ENCODE assay signal across 1 cellular context in genomic region chr1:42952353-42953001, GRCh38.
A peak's percentile ranks its signal among the peaks of the same experiment; 100 is the strongest.
TF ChIP-seq lines count a peak whose summit lies in the region.

No MANE protein-coding gene starts in this region.

TF ChIP-seq in K562, 482 proteins besides CTCF, POLR2A, EP300 and RAD21 (continued from another document and continues in another):
- no peak for TF ChIP-seq ZBTB2 (IDR thresholded peaks at IDR 0.05)
- no peak for TF ChIP-seq TCF7L2 (IDR thresholded peaks at IDR 0.05; ENCODE audit: low read depth, low read length)
- no peak for TF ChIP-seq NR3C1 (CRISPR knock-in tag; IDR thresholded peaks at IDR 0.05)
- TF ChIP-seq NR0B1 (IDR thresholded peaks at IDR 0.05; ENCODE audit: partially characterized antibody) = no peak
- TF ChIP-seq GMEB1 (CRISPR knock-in tag; IDR thresholded peaks at IDR 0.05) = no peak
- TF ChIP-seq ZC3H8 (IDR thresholded peaks at IDR 0.05) = no peak
- no peak for TF ChIP-seq MCM3 (IDR thresholded peaks at IDR 0.05)
- peak; percentile 72 for TF ChIP-seq NFIC (IDR thresholded peaks at IDR 0.05)
- TF ChIP-seq THRB (CRISPR knock-in tag; conservative IDR thresholded peaks at IDR 0.05) = no peak
- no peak for TF ChIP-seq ZBTB26 (CRISPR knock-in tag; IDR thresholded peaks at IDR 0.05)
- no peak for TF ChIP-seq CHD4 (IDR thresholded peaks at IDR 0.05; ENCODE audit: insufficient read depth, insufficient replicate concordance, low read depth, low read length, poor library complexity, severe bottlenecking)
- TF ChIP-seq MGA (IDR thresholded peaks at IDR 0.05) = no peak
- no peak for TF ChIP-seq ZNF436 (CRISPR knock-in tag; IDR thresholded peaks at IDR 0.05)
- no peak for TF ChIP-seq E2F5 (CRISPR knock-in tag; IDR thresholded peaks at IDR 0.05)
- TF ChIP-seq ZBTB1 (CRISPR knock-in tag; IDR thresholded peaks at IDR 0.05; ENCODE audit: borderline replicate concordance, low read depth) = no peak
- peak; percentile 60; the same call in 1 of the 2 replicates for TF ChIP-seq RUNX1 (IDR thresholded peaks at IDR 0.05; ENCODE audit: low read depth)
- TF ChIP-seq RBM39 (optimal IDR thresholded peaks at IDR 0.05; ENCODE audit: low read depth, low read length) = no peak
- TF ChIP-seq SMARCE1 (IDR thresholded peaks at IDR 0.05) = peak; percentile 52; the same call in 1 of the 2 replicates
- 0 out of 4 replicates have a peak, but pooled peaks of 1 of the 2 experiments have one; percentile 42 for TF ChIP-seq KDM4B (IDR thresholded peaks at IDR 0.05; ENCODE audit: borderline replicate concordance in 2 of 2, low read depth in 1 of 2)
- TF ChIP-seq ESRRB (CRISPR knock-in tag; IDR thresholded peaks at IDR 0.05; ENCODE audit: borderline replicate concordance) = no peak
- peak; percentile 63 to 65; a peak in 3 of 4 replicates for TF ChIP-seq FOXK2 (conservative IDR thresholded peaks at IDR 0.05 in 1 of 2, IDR thresholded peaks at IDR 0.05 in 1 of 2; ENCODE audit: low read depth in 2 of 2)
- TF ChIP-seq ZNF785 (CRISPR knock-in tag; IDR thresholded peaks at IDR 0.05) = no peak
- TF ChIP-seq POLR3A (IDR thresholded peaks at IDR 0.05; ENCODE audit: borderline replicate concordance, extremely low read depth, insufficient read depth, insufficient read length) = no peak
- no peak for TF ChIP-seq ZNF146 (CRISPR knock-in tag; IDR thresholded peaks at IDR 0.05; ENCODE audit: unreplicated experiment)
- TF ChIP-seq ZNF121 (CRISPR knock-in tag; conservative IDR thresholded peaks at IDR 0.05) = no peak
- TF ChIP-seq PHB2 (IDR thresholded peaks at IDR 0.05; ENCODE audit: low read depth) = no peak
- 0 out of 2 replicates have a peak, but pooled peaks have one; percentile 22 for TF ChIP-seq MYC (IDR thresholded peaks at IDR 0.05; ENCODE audit: low read depth, low read length)
- no peak for TF ChIP-seq MYC (CRISPR knock-in tag; IDR thresholded peaks at IDR 0.05; ENCODE audit: borderline replicate concordance, low read depth)
- no peak for TF ChIP-seq CBFB (CRISPR knock-in tag; IDR thresholded peaks at IDR 0.05)
- no peak for TF ChIP-seq ZSCAN32 (CRISPR knock-in tag; IDR thresholded peaks at IDR 0.05)
- TF ChIP-seq POLR2B (IDR thresholded peaks at IDR 0.05; ENCODE audit: low read depth, partially characterized antibody) = no peak
- no peak for TF ChIP-seq ZNF280A (IDR thresholded peaks at IDR 0.05; ENCODE audit: low read depth, partially characterized antibody)
- TF ChIP-seq MBD1 (CRISPR knock-in tag; IDR thresholded peaks at IDR 0.05) = no peak
- TF ChIP-seq CC2D1A (IDR thresholded peaks at IDR 0.05) = no peak; the same call in 1 of the 2 replicates
- TF ChIP-seq MTF1 (CRISPR knock-in tag; IDR thresholded peaks at IDR 0.05; ENCODE audit: borderline replicate concordance) = no peak
- TF ChIP-seq ZNF41 (CRISPR knock-in tag; conservative IDR thresholded peaks at IDR 0.05) = no peak
